ENCODE assay signal across 28 cellular contexts in the genomic region with DNA sequence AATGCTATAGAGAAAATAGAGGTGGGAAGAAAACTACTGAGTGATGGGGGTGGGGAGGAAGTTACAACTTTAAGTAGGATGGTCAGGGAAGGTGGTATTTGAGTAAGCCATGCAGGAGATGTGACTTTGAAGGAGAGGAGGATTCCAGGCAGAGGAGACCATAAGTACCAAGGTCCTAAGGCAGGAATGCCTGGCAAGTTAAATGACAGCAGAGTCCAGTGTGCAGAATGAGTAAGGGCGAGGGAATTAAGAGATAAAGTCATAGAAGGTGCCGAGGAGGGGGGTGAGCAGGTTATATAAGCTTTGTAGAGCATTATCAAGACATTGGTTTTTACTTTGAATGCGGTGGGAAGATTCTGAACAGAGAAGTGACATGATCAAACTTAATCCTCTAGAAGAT.
"Had no signal": no experiment of that assay in that cellular context is flagged by ENCODE, and none has a peak within 500 bp of the region (broad histone marks: within the 10 kb centered on the region; RNA-seq: fewer than 3 reads in every experiment).

No MANE protein-coding gene starts in this region.

- H3K9me3 Mint-ChIP-seq: activated T-cell treated with anti-CD3 and anti-CD28 coated beads, Interleukin-2, amount 50 U/mL, for 24 hours; activated T-helper 17 cell treated with anti-CD3 and anti-CD28 coated beads, Interleukin-2, amount 50 U/mL, for 72 hours; memory B cell; naive thymus-derived CD4-positive, alpha-beta T cell had no signal

- H3K36me3 ChIP-seq: breast epithelium, colonic mucosa, esophagus muscularis mucosa, neural progenitor cell, spleen, thyroid gland, upper lobe of right lung had no signal

- FAIRE-seq: frontal cortex, islet of Langerhans, TTC549 had no signal

- H3K27ac Mint-ChIP-seq: activated CD4-positive, alpha-beta T cell treated with anti-CD3 and anti-CD28 coated beads for 36 hours; activated naive CD8-positive, alpha-beta T cell treated with anti-CD3 and anti-CD28 coated beads, Interleukin-2, amount 10 ng/mL, durations not matched to agents 7 days and 5 days; activated T-cell treated with anti-CD3 and anti-CD28 coated beads, Interleukin-2, amount 50 U/mL, for 24 hours; activated T-helper 17 cell treated with anti-CD3 and anti-CD28 coated beads, Interleukin-2, amount 50 U/mL, for 72 hours; memory B cell; neural progenitor cell; WTC11 had no signal

- H3K9me3 ChIP-seq: breast epithelium, colonic mucosa, esophagus muscularis mucosa, mucosa of descending colon, thyroid gland, upper lobe of right lung had no signal

- H3K4me1 ChIP-seq: breast epithelium, colonic mucosa, spleen had no signal

- H3K4me3 Mint-ChIP-seq: activated CD4-positive, alpha-beta T cell treated with anti-CD3 and anti-CD28 coated beads for 36 hours; activated naive CD8-positive, alpha-beta T cell treated with anti-CD3 and anti-CD28 coated beads, Interleukin-2, amount 10 ng/mL, durations not matched to agents 7 days and 5 days; activated T-cell treated with anti-CD3 and anti-CD28 coated beads, Interleukin-2, amount 50 U/mL, for 24 hours; activated T-helper 17 cell treated with anti-CD3 and anti-CD28 coated beads, Interleukin-2, amount 50 U/mL, for 72 hours; memory B cell; naive thymus-derived CD4-positive, alpha-beta T cell; neural progenitor cell; WTC11 had no signal

- DNase-seq: activated CD4-positive, alpha-beta T cell treated with anti-CD3 and anti-CD28 coated beads for 36 hours; activated CD4-positive, alpha-beta T cell treated with anti-CD3 and anti-CD28 coated beads, Interleukin-2, amount 50 U/mL, for 4 hours; activated CD8-positive, alpha-beta memory T cell treated with anti-CD3 and anti-CD28 coated beads for 24 hours; activated CD8-positive, alpha-beta memory T cell treated with anti-CD3 and anti-CD28 coated beads, Interleukin-2, amount 50 U/mL, for 4 hours; activated naive CD4-positive, alpha-beta T cell treated with Interleukin-2 at 50 U/mL for 16 hours; activated naive CD8-positive, alpha-beta T cell treated with anti-CD3 and anti-CD28 coated beads, Interleukin-2, amount 10 ng/mL, durations not matched to agents 7 days and 5 days; activated T-cell treated with anti-CD3 and anti-CD28 coated beads, Interleukin-2, amount 50 U/mL, for 24 hours; amniotic stem cell; colonic mucosa; head of caudate nucleus; naive thymus-derived CD4-positive, alpha-beta T cell; retina; spleen; stimulated activated CD4-positive, alpha-beta T cell treated with anti-CD3 and anti-CD28 coated beads, Interleukin-4, amount 100 ng/mL, for 1 hour; stimulated activated naive CD8-positive, alpha-beta T cell treated with anti-CD3 and anti-CD28 coated beads, Interleukin-15, Interleukin-2, amounts not matched to agents 100 U/mL and 50 U/mL, for 24 hours; T-helper 1 cell; thyroid gland; upper lobe of right lung had no signal

- H3K36me3 Mint-ChIP-seq: activated naive CD8-positive, alpha-beta T cell treated with anti-CD3 and anti-CD28 coated beads, Interleukin-2, amount 10 ng/mL, durations not matched to agents 7 days and 5 days; memory B cell; neural progenitor cell; WTC11 had no signal

- H3K27me3 ChIP-seq: breast epithelium, colonic mucosa, esophagus muscularis mucosa, neural progenitor cell, spleen, thyroid gland, upper lobe of right lung had no signal

- H3K4me3 ChIP-seq: breast epithelium, colonic mucosa, esophagus muscularis mucosa, mucosa of descending colon, neural progenitor cell, spleen, thyroid gland, upper lobe of right lung had no signal

- H3K9ac ChIP-seq: neural progenitor cell had no signal

- H3K27ac ChIP-seq: colonic mucosa, neural progenitor cell, spleen, thyroid gland, upper lobe of right lung had no signal

- H3K27me3 Mint-ChIP-seq: activated CD4-positive, alpha-beta T cell treated with anti-CD3 and anti-CD28 coated beads for 36 hours; activated T-cell treated with anti-CD3 and anti-CD28 coated beads, Interleukin-2, amount 50 U/mL, for 24 hours; activated T-helper 17 cell treated with anti-CD3 and anti-CD28 coated beads, Interleukin-2, amount 50 U/mL, for 72 hours; memory B cell had no signal
